Comparison of ENCODE assay signal across 30 cellular contexts in genomic region chr6:30951907-30952469, GRCh38. TPM values are rescaled to one million over a fixed set of nuclear protein-coding genes. Genes with fewer than 3 reads are reported as not detected.
A peak's percentile ranks its signal among the peaks of the same experiment; 100 is the strongest.
DNase-seq lines count a peak whose midpoint lies in the region; ATAC-seq, FAIRE-seq and TF ChIP-seq lines count a peak whose summit lies in the region.
"Had no signal": no experiment of that assay in that cellular context is flagged by ENCODE, and none has a peak within 500 bp of the region (broad histone marks: within the 10 kb centered on the region; RNA-seq: fewer than 3 reads in every experiment).

No MANE protein-coding gene starts in this region.

- H3K9me3 ChIP-seq in GM12878 (replicated peaks; ENCODE audit: control insufficient read depth, insufficient read depth, low read length), result peaks cover 2% of the 10 kb centered on the region; the same call in 2 of the 3 replicates

- no peak overlapping the region for H3K4me3 Mint-ChIP-seq in activated T-cell treated with anti-CD3 and anti-CD28 coated beads, Interleukin-2, amount 50 U/mL, for 72 hours
- no peak overlapping the region for H3K4me3 Mint-ChIP-seq in activated T-cell treated with anti-CD3 and anti-CD28 coated beads, Interleukin-2, amount 50 U/mL, for 4 hours
- H3K4me3 Mint-ChIP-seq in T-helper 2 cell treated with Interferon-gamma antibody and Interleukin-4, amounts not matched to agents 5 μg/mL and 100 μg/mL, for 36 hours, result no peak overlapping the region

- H4K20me1 ChIP-seq in GM12878 (ENCODE audit: control insufficient read depth, insufficient read depth), result no peaks in the 10 kb centered on the region
- H4K20me1 ChIP-seq: BLaER1 had no signal

- H3K4me1 Mint-ChIP-seq in activated T-cell treated with anti-CD3 and anti-CD28 coated beads, Interleukin-2, amount 50 U/mL, for 72 hours (ENCODE audit: low read depth), result peaks cover 28% of the 10 kb centered on the region
- H3K4me1 Mint-ChIP-seq in activated T-cell treated with anti-CD3 and anti-CD28 coated beads, Interleukin-2, amount 50 U/mL, for 4 hours (ENCODE audit: low read depth), result peaks cover 13% of the 10 kb centered on the region
- H3K4me1 Mint-ChIP-seq in T-helper 2 cell treated with Interferon-gamma antibody and Interleukin-4, amounts not matched to agents 5 μg/mL and 100 μg/mL, for 36 hours (ENCODE audit: low read depth), result peaks cover 4% of the 10 kb centered on the region

- peak; percentile 62 to 64 for ATAC-seq in activated T-cell treated with anti-CD3 and anti-CD28 coated beads, Interleukin-2, amount 50 U/mL, for 72 hours (replicated peaks in 1 of 2)
- ATAC-seq in activated T-cell treated with anti-CD3 and anti-CD28 coated beads, Interleukin-2, amount 50 U/mL, for 4 hours, result no peak
- ATAC-seq in HG02610 (IDR thresholded peaks at IDR 0.05; ENCODE audit: unreplicated experiment), result peak; percentile 43
- 0 out of 3 replicates have a peak, but pooled peaks have one; percentile 6 for ATAC-seq in GM12878
- no peak for ATAC-seq in GM18502 (IDR thresholded peaks at IDR 0.05; ENCODE audit: poor library complexity, unreplicated experiment)
- ATAC-seq: K562 had no signal

- intact Hi-C loops in GM12878 (cut with micrococcal nuclease; ENCODE audit: unreplicated experiment), result no loop called here

- no peak overlapping the region for H3K27ac ChIP-seq in GM12878 (ENCODE audit: control insufficient read depth, insufficient read depth)
- H3K27ac ChIP-seq: BLaER1, GM23248, SK-N-MC had no signal

- H3K27me3 ChIP-seq in GM12878 (replicated peaks in 1 of 2; ENCODE audit: control insufficient read depth in 2 of 2, insufficient read depth in 2 of 2, low read length in 1 of 2), result no peaks in the 10 kb centered on the region

- POLR2A ChIA-PET in GM12878 (lab: Charles Lee), result interaction anchor here (0.5 kb wide), 1 partner anchor 1179 kb away, joined by 6 read pairs; no protein-coding TSS in a partner anchor

- H3K4me2 ChIP-seq in GM12878 (ENCODE audit: control insufficient read depth, insufficient read depth), result no peak overlapping the region
- H3K4me2 ChIP-seq: BLaER1 had no signal

- RAD21 ChIA-PET in GM12878 (lab: Charles Lee; ENCODE audit: unreplicated experiment), result no interaction called here

- TF ChIP-seq CTCF in GM12878 (IDR thresholded peaks at IDR 0.05 in 2 of 3, conservative IDR thresholded peaks at IDR 0.05 in 1 of 3; ENCODE audit: control insufficient read depth in 2 of 3, extremely low read depth in 1 of 3, insufficient read depth in 1 of 3, low read depth in 3 of 3, low read length in 3 of 3), result no peak

- no peak overlapping the region for H3K4me3 ChIP-seq in GM12878
- H3K4me3 ChIP-seq: BLaER1, GM23248, K562, SK-N-MC had no signal

- DNase-seq in activated T-cell treated with anti-CD3 and anti-CD28 coated beads, Interleukin-2, amount 50 U/mL, for 72 hours, result peak; percentile 4 to 20
- DNase-seq in activated T-cell treated with anti-CD3 and anti-CD28 coated beads, Interleukin-2, amount 50 U/mL, for 4 hours, result no peak
- DNase-seq in GM12878 (ENCODE audit: low read depth, low spot score), result peak; percentile 37
- DNase-seq in T-helper 2 cell treated with Interferon-gamma antibody and Interleukin-4, amounts not matched to agents 5 μg/mL and 100 μg/mL, for 36 hours (ENCODE audit: low spot score), result no peak
- no peak for DNase-seq in NCI-H82 treated with DMSO at 0.1 percent for 48 hours (lab: John Stamatoyannopoulos, UW; ENCODE audit: unreplicated experiment)
- DNase-seq: CD4-positive, CD25-positive, alpha-beta regulatory T cell; DMS153; DND-41; GM23248; H7; Kasumi-1; NCI-H1092 treated with DMSO at 0.1 percent for 48 hours; NCI-H1436; NCI-H187; NCI-H2081 treated with DMSO at 0.1 percent for 48 hours; NCI-H2171; NCI-H226; NCI-H510A treated with DMSO at 0.1 percent for 48 hours; SIG-M5 had no signal

- TF ChIP-seq EP300 in GM12878 (IDR thresholded peaks at IDR 0.05; ENCODE audit: borderline replicate concordance in 1 of 2, control insufficient read depth in 1 of 2, low read depth in 2 of 2, low read length in 2 of 2), result no peak

- no peaks in the 10 kb centered on the region for H3K36me3 ChIP-seq in GM12878 (ENCODE audit: control insufficient read depth in 2 of 2, insufficient read depth in 2 of 2, low read length in 1 of 2)
- H3K36me3 ChIP-seq: BLaER1 had no signal

- in situ Hi-C loops in GM12878 (cut with MboI), result no loop called here

- BruUV-seq in GM12878 (replicated peaks; lab: Mats Ljungman, UMichigan), result no TSS peak

- TF ChIP-seq RAD21 in GM12878 (IDR thresholded peaks at IDR 0.05; ENCODE audit: insufficient read depth, low read depth, low read length), result no peak

- peaks cover 76% of the 10 kb centered on the region for H3K27me3 Mint-ChIP-seq in activated T-cell treated with anti-CD3 and anti-CD28 coated beads, Interleukin-2, amount 50 U/mL, for 72 hours (ENCODE audit: low read depth)
- H3K27me3 Mint-ChIP-seq in activated T-cell treated with anti-CD3 and anti-CD28 coated beads, Interleukin-2, amount 50 U/mL, for 4 hours (ENCODE audit: low read depth), result peaks cover 39% of the 10 kb centered on the region
- H3K27me3 Mint-ChIP-seq in T-helper 2 cell treated with Interferon-gamma antibody and Interleukin-4, amounts not matched to agents 5 μg/mL and 100 μg/mL, for 36 hours (ENCODE audit: low read depth), result peaks cover 83% of the 10 kb centered on the region

- H3K79me2 ChIP-seq in GM12878 (ENCODE audit: control insufficient read depth, insufficient read depth, low read length), result no peaks in the 10 kb centered on the region

- peaks cover 2 to 4% of the 10 kb centered on the region in 2 donors for H3K36me3 Mint-ChIP-seq in activated T-cell treated with anti-CD3 and anti-CD28 coated beads, Interleukin-2, amount 50 U/mL, for 72 hours (ENCODE audit: insufficient read depth in 2 of 2)
- no peaks in the 10 kb centered on the region for H3K36me3 Mint-ChIP-seq in activated T-cell treated with anti-CD3 and anti-CD28 coated beads, Interleukin-2, amount 50 U/mL, for 4 hours (ENCODE audit: insufficient read depth)
- H3K36me3 Mint-ChIP-seq in T-helper 2 cell treated with Interferon-gamma antibody and Interleukin-4, amounts not matched to agents 5 μg/mL and 100 μg/mL, for 36 hours (ENCODE audit: low read depth), result no peaks in the 10 kb centered on the region
- H3K36me3 Mint-ChIP-seq: CD4-positive, CD25-positive, alpha-beta regulatory T cell had no signal

- SMC1A ChIA-PET in GM12878 (lab: Charles Lee; ENCODE audit: uncharacterized antibody, unreplicated experiment), result no interaction called here

- no peak for FAIRE-seq in GM12878 (lab: Jason Lieb, UNC)
- FAIRE-seq: A204.1, GM19239, HTR-8/SVneo, K562, RCC 7860 had no signal

- H2AFZ ChIP-seq in GM12878 (ENCODE audit: control insufficient read depth, low read depth, low read length), result no peak overlapping the region
- H2AFZ ChIP-seq: GM23248 had no signal

- H3K9ac ChIP-seq in GM12878 (ENCODE audit: control insufficient read depth, insufficient read depth, low read length), result no peak overlapping the region
- H3K9ac ChIP-seq: BLaER1, GM23248 had no signal

- CTCF ChIA-PET in GM12878 (lab: Yijun Ruan, JAX), result interaction anchor here (1.2 kb wide), 1 partner anchor 119 kb away, joined by 3 read pairs; no protein-coding TSS in a partner anchor

- WGBS in GM12878 (ENCODE audit: insufficient coverage, insufficient replicate concordance, low lambda C conversion rate, missing lambda C conversion rate), result 0% methylated on average over 5 of the region's 5 CpGs

- peak overlapping the region; percentile 36 for H3K27ac Mint-ChIP-seq in activated T-cell treated with anti-CD3 and anti-CD28 coated beads, Interleukin-2, amount 50 U/mL, for 72 hours
- H3K27ac Mint-ChIP-seq in T-helper 2 cell treated with Interferon-gamma antibody and Interleukin-4, amounts not matched to agents 5 μg/mL and 100 μg/mL, for 36 hours, result no peak overlapping the region

- H3K9me3 Mint-ChIP-seq in activated T-cell treated with anti-CD3 and anti-CD28 coated beads, Interleukin-2, amount 50 U/mL, for 72 hours, result peaks cover 9 to 15% of the 10 kb centered on the region in 2 donors
- H3K9me3 Mint-ChIP-seq in activated T-cell treated with anti-CD3 and anti-CD28 coated beads, Interleukin-2, amount 50 U/mL, for 4 hours, result no peaks in the 10 kb centered on the region
- no peaks in the 10 kb centered on the region for H3K9me3 Mint-ChIP-seq in T-helper 2 cell treated with Interferon-gamma antibody and Interleukin-4, amounts not matched to agents 5 μg/mL and 100 μg/mL, for 36 hours

- no peak for TF ChIP-seq POLR2A in GM12878 (IDR thresholded peaks at IDR 0.05; ENCODE audit: low read depth, low read length)

- peaks cover 21% of the 10 kb centered on the region for H3K4me1 ChIP-seq in GM12878 (ENCODE audit: control insufficient read depth, insufficient read depth, low read length)

RNA-seq across cellular contexts. Expression of gene MUCL3, which starts 11.2 kb away (rescaled TPM):
- under 1 TPM in 1 of 2 donors, not detected in 1; 0.09 TPM for total RNA-seq in activated T-cell treated with anti-CD3 and anti-CD28 coated beads, Interleukin-2, amount 50 U/mL, for 72 hours
- total RNA-seq in activated T-cell treated with anti-CD3 and anti-CD28 coated beads, Interleukin-2, amount 50 U/mL, for 4 hours, result under 1 TPM in 1 of 3 donors, not detected in 2; 0.03 TPM
- not detected in 2 replicates for total RNA-seq in GM12878 (2013; cell fraction: nucleolus; rRNA removed)
- total RNA-seq in GM12878 (2014; rRNA removed) (0.68 and 0.76 TPM in 2 replicates), GM12878 (2014; rRNA removed; fragmentation: Illumina TruSeq; extraction: Trizol) (0.54 and 0.64 TPM in 2 replicates), GM12878 (2021) (0.28 and 0.48 TPM in 2 replicates)
- polyA plus RNA-seq in GM12878 (2011; ENCODE audit: low read depth), result 0.09 TPM
- polyA plus RNA-seq in GM12878 (2011; rRNA removed) (0.03 TPM in 2 replicates), GM12878 (2014; fragmentation: Illumina TruSeq; extraction: Trizol) (0.73 and 1.4 TPM in 2 replicates), GM12878 (2014; fragmentation: Nextera tagmentation; extraction: Ambion mirVana) (1 to 10 TPM; 1.2 to 1.4 TPM), GM12878 (2014; rRNA removed) (0.79 and 0.83 TPM in 2 replicates), GM12878 (2016; fragmentation: Nextera tagmentation; extraction: Ambion mirVana) (under 1 TPM; 0.04 to 0.08 TPM)
- 0.04 and 0.05 TPM in 2 replicates for polyA plus RNA-seq in GM12878 (2011; cell fraction: cytosol; rRNA removed)
- polyA plus RNA-seq in GM12878 (2011; cell fraction: nucleus; rRNA removed), result not detected in 2 replicates
- polyA plus RNA-seq in GM12878 (2012), result 0.05 and 0.07 TPM in 2 replicates
- polyA minus RNA-seq in GM12878 (2011; rRNA and poly(A)+ RNA removed), result not detected in 2 replicates
- polyA minus RNA-seq in GM12878 (2011; cell fraction: cytosol; rRNA and poly(A)+ RNA removed), result not detected in 2 replicates
- polyA minus RNA-seq in GM12878 (2011; cell fraction: nucleus; rRNA and poly(A)+ RNA removed), result not detected in 2 replicates
- total RNA-seq: CD4-positive, CD25-positive, alpha-beta regulatory T cell; GM23248; H7; K562; M059J had no signal
- polyA plus RNA-seq: AG04450; CD4-positive, CD25-positive, alpha-beta regulatory T cell; GM23248 had no signal

RNA-seq across cellular contexts. Expression of gene SFTA2, which starts 20.0 kb away (rescaled TPM):
- total RNA-seq in activated T-cell treated with anti-CD3 and anti-CD28 coated beads, Interleukin-2, amount 50 U/mL, for 72 hours, result under 1 TPM in 1 of 2 donors, not detected in 1; 0.31 TPM
- total RNA-seq in activated T-cell treated with anti-CD3 and anti-CD28 coated beads, Interleukin-2, amount 50 U/mL, for 4 hours, result under 1 TPM in 1 of 3 donors, not detected in 2; 0.28 TPM
- total RNA-seq in GM12878 (2013; cell fraction: nucleolus; rRNA removed), result not detected in 2 replicates
- total RNA-seq in GM12878 (2014; rRNA removed), result 0.38 TPM in 1 of 2 replicates, not detected in the other
- total RNA-seq in GM12878 (2014; rRNA removed; fragmentation: Illumina TruSeq; extraction: Trizol), result 0.36 TPM in 1 of 2 replicates, not detected in the other
- total RNA-seq in GM12878 (2021), result 0.92 and 0.93 TPM in 2 replicates
- polyA plus RNA-seq in GM12878 (2011; ENCODE audit: low read depth), result not detected
- polyA plus RNA-seq in GM12878 (2011; rRNA removed), result not detected in 2 replicates
- not detected in 2 replicates for polyA plus RNA-seq in GM12878 (2011; cell fraction: cytosol; rRNA removed)
- polyA plus RNA-seq in GM12878 (2011; cell fraction: nucleus; rRNA removed), result not detected in 2 replicates
- polyA plus RNA-seq in GM12878 (2012), result 0.25 TPM in 1 of 2 replicates, not detected in the other
- polyA plus RNA-seq in GM12878 (2014; fragmentation: Illumina TruSeq; extraction: Trizol), result 0.26 TPM in 1 of 2 replicates, not detected in the other
- polyA plus RNA-seq in GM12878 (2014; fragmentation: Nextera tagmentation; extraction: Ambion mirVana), result under 1 TPM; 0.31 to 0.53 TPM
- polyA plus RNA-seq in GM12878 (2014; rRNA removed), result 0.27 TPM in 1 of 2 replicates, not detected in the other
- under 1 TPM in 1 of 2 experiments, not detected in 1; 0.15 TPM for polyA plus RNA-seq in GM12878 (2016; fragmentation: Nextera tagmentation; extraction: Ambion mirVana)
- polyA minus RNA-seq in GM12878 (2011; rRNA and poly(A)+ RNA removed), result 0.36 TPM in 1 of 2 replicates, not detected in the other
- not detected in 2 replicates for polyA minus RNA-seq in GM12878 (2011; cell fraction: cytosol; rRNA and poly(A)+ RNA removed)
- not detected in 2 replicates for polyA minus RNA-seq in GM12878 (2011; cell fraction: nucleus; rRNA and poly(A)+ RNA removed)
- total RNA-seq: CD4-positive, CD25-positive, alpha-beta regulatory T cell; GM23248; H7; K562; M059J had no signal
- polyA plus RNA-seq: AG04450, GM23248, K562 had no signal

RNA-seq across cellular contexts. Expression of gene MUC21, which starts 31.5 kb away (rescaled TPM):
- total RNA-seq in activated T-cell treated with anti-CD3 and anti-CD28 coated beads, Interleukin-2, amount 50 U/mL, for 72 hours, result not detected
- total RNA-seq in activated T-cell treated with anti-CD3 and anti-CD28 coated beads, Interleukin-2, amount 50 U/mL, for 4 hours, result not detected
- not detected in 2 replicates for total RNA-seq in GM12878 (2013; cell fraction: nucleolus; rRNA removed)
- total RNA-seq in GM12878 (2014; rRNA removed) (not detected in 2 replicates), GM12878 (2014; rRNA removed; fragmentation: Illumina TruSeq; extraction: Trizol) (not detected in 2 replicates), GM12878 (2021) (not detected in 2 replicates)
- polyA plus RNA-seq in GM12878 (2011; ENCODE audit: low read depth), result not detected
- polyA plus RNA-seq in GM12878 (2011; rRNA removed) (not detected in 2 replicates), GM12878 (2014; fragmentation: Illumina TruSeq; extraction: Trizol) (not detected in 2 replicates), GM12878 (2014; fragmentation: Nextera tagmentation; extraction: Ambion mirVana) (under 1 TPM in 1 of 2 experiments, not detected in 1; 0.02 TPM), GM12878 (2014; rRNA removed) (not detected in 2 replicates), GM12878 (2016; fragmentation: Nextera tagmentation; extraction: Ambion mirVana) (not detected)
- not detected in 2 replicates for polyA plus RNA-seq in GM12878 (2011; cell fraction: cytosol; rRNA removed)
- polyA plus RNA-seq in GM12878 (2011; cell fraction: nucleus; rRNA removed), result not detected in 2 replicates
- not detected in 2 replicates for polyA plus RNA-seq in GM12878 (2012)
- polyA minus RNA-seq in GM12878 (2011; rRNA and poly(A)+ RNA removed), result not detected in 2 replicates
- not detected in 2 replicates for polyA minus RNA-seq in GM12878 (2011; cell fraction: cytosol; rRNA and poly(A)+ RNA removed)
- polyA minus RNA-seq in GM12878 (2011; cell fraction: nucleus; rRNA and poly(A)+ RNA removed), result not detected in 2 replicates
- total RNA-seq: CD4-positive, CD25-positive, alpha-beta regulatory T cell; GM23248; H7; K562; M059J had no signal
- polyA plus RNA-seq: AG04450; CD4-positive, CD25-positive, alpha-beta regulatory T cell; GM23248; K562 had no signal

RNA-seq across cellular contexts. Expression of gene VARS2, which starts 38.0 kb away (rescaled TPM):
- total RNA-seq in activated T-cell treated with anti-CD3 and anti-CD28 coated beads, Interleukin-2, amount 50 U/mL, for 72 hours, result 10 to 100 TPM; 47.3 to 54.9 TPM
- 10 to 100 TPM; 73.6 to 95.1 (median 79.3) TPM for total RNA-seq in activated T-cell treated with anti-CD3 and anti-CD28 coated beads, Interleukin-2, amount 50 U/mL, for 4 hours
- 64.4 and 76.9 TPM in 2 replicates for total RNA-seq in GM12878 (2013; cell fraction: nucleolus; rRNA removed)
- total RNA-seq in GM12878 (2014; rRNA removed), result 61.6 and 70.7 TPM in 2 replicates
- total RNA-seq in GM12878 (2014; rRNA removed; fragmentation: Illumina TruSeq; extraction: Trizol), result 28.2 and 30.3 TPM in 2 replicates
- 64.3 and 71.2 TPM in 2 replicates for total RNA-seq in GM12878 (2021)
- 12.9 TPM for polyA plus RNA-seq in GM12878 (2011; ENCODE audit: low read depth)
- polyA plus RNA-seq in GM12878 (2011; rRNA removed), result 34.6 and 59.9 TPM in 2 replicates
- polyA plus RNA-seq in GM12878 (2011; cell fraction: cytosol; rRNA removed), result 41.6 and 56.1 TPM in 2 replicates
- 384 and 390 TPM in 2 replicates for polyA plus RNA-seq in GM12878 (2011; cell fraction: nucleus; rRNA removed)
- 29.2 and 30.8 TPM in 2 replicates for polyA plus RNA-seq in GM12878 (2012)
- polyA plus RNA-seq in GM12878 (2014; fragmentation: Illumina TruSeq; extraction: Trizol), result 21.8 and 38.1 TPM in 2 replicates
- polyA plus RNA-seq in GM12878 (2014; fragmentation: Nextera tagmentation; extraction: Ambion mirVana), result 1 to 10 TPM; 3.8 to 4.3 TPM
- 56.0 and 56.4 TPM in 2 replicates for polyA plus RNA-seq in GM12878 (2014; rRNA removed)
- 10 to 100 TPM; 47.2 to 51.0 TPM for polyA plus RNA-seq in GM12878 (2016; fragmentation: Nextera tagmentation; extraction: Ambion mirVana)
- 74.7 and 75.1 TPM in 2 replicates for polyA minus RNA-seq in GM12878 (2011; rRNA and poly(A)+ RNA removed)
- polyA minus RNA-seq in GM12878 (2011; cell fraction: cytosol; rRNA and poly(A)+ RNA removed), result 23.5 and 31.3 TPM in 2 replicates
- 56.5 and 70.7 TPM in 2 replicates for polyA minus RNA-seq in GM12878 (2011; cell fraction: nucleus; rRNA and poly(A)+ RNA removed)

RNA-seq across cellular contexts. Expression of gene GTF2H4, which starts 44.0 kb away (rescaled TPM):
- total RNA-seq in activated T-cell treated with anti-CD3 and anti-CD28 coated beads, Interleukin-2, amount 50 U/mL, for 72 hours, result 10 to 100 TPM; 43.5 to 46.9 TPM
- 10 to 100 TPM; 69.6 to 74.0 (median 73.8) TPM for total RNA-seq in activated T-cell treated with anti-CD3 and anti-CD28 coated beads, Interleukin-2, amount 50 U/mL, for 4 hours
- 76.6 and 84.0 TPM in 2 replicates for total RNA-seq in GM12878 (2013; cell fraction: nucleolus; rRNA removed)
- total RNA-seq in GM12878 (2014; rRNA removed) (16.8 and 17.3 TPM in 2 replicates), GM12878 (2014; rRNA removed; fragmentation: Illumina TruSeq; extraction: Trizol) (20.4 and 24.2 TPM in 2 replicates), GM12878 (2021) (43.4 and 43.8 TPM in 2 replicates)
- polyA plus RNA-seq in GM12878 (2011; ENCODE audit: low read depth), result 18.0 TPM
- polyA plus RNA-seq in GM12878 (2011; rRNA removed) (20.8 and 43.4 TPM in 2 replicates), GM12878 (2014; fragmentation: Illumina TruSeq; extraction: Trizol) (39.5 and 40.3 TPM in 2 replicates), GM12878 (2014; fragmentation: Nextera tagmentation; extraction: Ambion mirVana) (1 to 10 TPM; 1.1 to 2.2 TPM), GM12878 (2014; rRNA removed) (41.0 and 55.8 TPM in 2 replicates), GM12878 (2016; fragmentation: Nextera tagmentation; extraction: Ambion mirVana) (10 to 100 TPM in 1 of 2 experiments, 1 to 10 TPM in 1; 9.2 to 12.4 TPM)
- 32.7 and 37.2 TPM in 2 replicates for polyA plus RNA-seq in GM12878 (2011; cell fraction: cytosol; rRNA removed)
- 184 and 197 TPM in 2 replicates for polyA plus RNA-seq in GM12878 (2011; cell fraction: nucleus; rRNA removed)
- 19.5 and 22.0 TPM in 2 replicates for polyA plus RNA-seq in GM12878 (2012)
- polyA minus RNA-seq in GM12878 (2011; rRNA and poly(A)+ RNA removed), result 13.5 and 22.9 TPM in 2 replicates
- polyA minus RNA-seq in GM12878 (2011; cell fraction: cytosol; rRNA and poly(A)+ RNA removed), result 6.8 and 8.7 TPM in 2 replicates
- 27.4 and 34.9 TPM in 2 replicates for polyA minus RNA-seq in GM12878 (2011; cell fraction: nucleus; rRNA and poly(A)+ RNA removed)

Comparison
In these comparisons a context has a peak if more than half of its experiments do, and no peak if none do; other contexts are left out.
1. ATAC-seq: peak in activated T-cell treated with anti-CD3 and anti-CD28 coated beads, Interleukin-2, amount 50 U/mL, for 72 hours (2 of 2), HG02610 (single experiment) and GM12878 (single experiment); none in activated T-cell treated with anti-CD3 and anti-CD28 coated beads, Interleukin-2, amount 50 U/mL, for 4 hours (0 of 2) and GM18502 (single experiment).
2. DNase-seq: peak in activated T-cell treated with anti-CD3 and anti-CD28 coated beads, Interleukin-2, amount 50 U/mL, for 72 hours (2 of 2) and GM12878 (single experiment); none in activated T-cell treated with anti-CD3 and anti-CD28 coated beads, Interleukin-2, amount 50 U/mL, for 4 hours (single experiment), T-helper 2 cell treated with Interferon-gamma antibody and Interleukin-4, amounts not matched to agents 5 μg/mL and 100 μg/mL, for 36 hours (single experiment) and NCI-H82 treated with DMSO at 0.1 percent for 48 hours (single experiment).